In genomic region chr12:120144215-120144614, GRCh38 we compare ENCODE assay signal across 1 cellular context.
TF ChIP-seq lines count a peak whose summit lies in the region.

No MANE protein-coding gene starts in this region.

TF ChIP-seq in HepG2, 621 proteins besides CTCF, POLR2A, EP300 and RAD21:
- peak; percentile 30 for TF ChIP-seq AGO2 (optimal IDR thresholded peaks at IDR 0.05; ENCODE audit: low read depth, low read length)
- no peak for TF ChIP-seq ZNF30 (CRISPR knock-in tag; IDR thresholded peaks at IDR 0.05)
